18 cellular contexts compared by ENCODE assay signal in the genomic region with DNA sequence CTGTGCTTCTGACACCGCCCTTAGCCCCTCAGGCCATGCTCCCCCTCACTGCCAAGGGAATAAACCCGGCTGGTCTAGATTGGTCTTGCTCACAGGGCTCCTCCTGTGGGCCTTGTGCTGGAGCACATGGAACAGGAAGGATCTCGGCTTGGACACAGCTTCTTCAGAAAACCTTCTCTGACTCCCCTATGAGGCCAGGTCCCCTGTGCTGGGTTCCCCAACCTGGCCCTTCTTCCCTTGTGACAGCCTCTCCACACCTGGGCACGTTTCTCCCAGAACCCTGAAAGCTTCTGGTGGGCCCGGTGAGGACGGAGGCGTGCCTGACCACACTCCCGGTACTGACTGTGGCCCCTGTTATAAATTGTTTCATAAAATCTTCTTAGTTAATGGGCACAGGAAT. TPM values are rescaled to one million over a fixed set of nuclear protein-coding genes. Genes with fewer than 3 reads are reported as not detected.
A peak's percentile ranks its signal among the peaks of the same experiment; 100 is the strongest.
DNase-seq lines count a peak whose midpoint lies in the region; FAIRE-seq and TF ChIP-seq lines count a peak whose summit lies in the region.
"Had no signal": no experiment of that assay in that cellular context is flagged by ENCODE, and none has a peak within 500 bp of the region (broad histone marks: within the 10 kb centered on the region; RNA-seq: fewer than 3 reads in every experiment).

No MANE protein-coding gene starts in this region.

- CTCF ChIA-PET in Caco-2 (lab: Charles Lee), result no interaction called here

- H3K4me1 Mint-ChIP-seq in chondrocyte (ENCODE audit: low read depth), result peaks cover 4% of the 10 kb centered on the region
- no peaks in the 10 kb centered on the region for H3K4me1 Mint-ChIP-seq in Caco-2 (ENCODE audit: low read depth, unreplicated experiment)
- H3K4me1 Mint-ChIP-seq: CD14-positive monocyte, IgD-negative memory B cell had no signal

- H3K4me1 ChIP-seq in left ventricle myocardium inferior (no peaks in the 10 kb centered on the region), kidney (ENCODE audit: control insufficient read depth in 1 of 2, insufficient read depth in 1 of 2, low read depth in 1 of 2, low read length in 2 of 2) (no peaks in the 10 kb centered on the region), Caco-2 (no peaks in the 10 kb centered on the region)
- H3K4me1 ChIP-seq: SJCRH30 had no signal

- no peak overlapping the region for H3K9ac ChIP-seq in kidney (ENCODE audit: low read length in 2 of 2)
- H3K9ac ChIP-seq: GM23248 had no signal

- H3K36me3 ChIP-seq in left ventricle myocardium inferior (no peaks in the 10 kb centered on the region), kidney (ENCODE audit: control insufficient read depth in 1 of 2, insufficient read depth in 2 of 2, low read length in 2 of 2) (no peaks in the 10 kb centered on the region), Caco-2 (ENCODE audit: control insufficient read depth, insufficient read depth, low read length) (no peaks in the 10 kb centered on the region)
- H3K36me3 ChIP-seq: SJCRH30 had no signal

- peaks cover 5% of the 10 kb centered on the region for H3K36me3 Mint-ChIP-seq in chondrocyte (ENCODE audit: low read depth)
- H3K36me3 Mint-ChIP-seq in Caco-2 (ENCODE audit: insufficient read depth, unreplicated experiment), result no peaks in the 10 kb centered on the region
- H3K36me3 Mint-ChIP-seq: CD14-positive monocyte had no signal

- no TSS peak for BruUV-seq in Caco-2 (replicated peaks; lab: Mats Ljungman, UMichigan)

- DNase-seq in cardiac septum (ENCODE audit: low spot score) (peak; percentile 51), left ventricle myocardium inferior (no peak), chondrocyte (ENCODE audit: low spot score) (peak; percentile 48), kidney (peak; percentile 26), putamen (ENCODE audit: low spot score) (no peak), SW 1271 (lab: John Stamatoyannopoulos, UW) (no peak), Caco-2 (no peak)
- DNase-seq: DMS79, GM23248, NCI-H1694, NCI-H2081, NCI-H2171 treated with DMSO at 0.1 percent for 48 hours, NCI-H524 treated with DMSO at 0.1 percent for 48 hours, OCI-M1, SJCRH30 had no signal

- H3K27ac Mint-ChIP-seq in chondrocyte (ENCODE audit: unreplicated experiment), result no peak overlapping the region
- H3K27ac Mint-ChIP-seq in Caco-2 (ENCODE audit: unreplicated experiment), result no peak overlapping the region
- H3K27ac Mint-ChIP-seq: IgD-negative memory B cell had no signal

- peaks cover 11% of the 10 kb centered on the region for H3K9me3 ChIP-seq in left ventricle myocardium inferior (replicated peaks)
- H3K9me3 ChIP-seq in kidney (ENCODE audit: control insufficient read depth in 1 of 2, low read length in 2 of 2), result no peaks in the 10 kb centered on the region
- H3K9me3 ChIP-seq in Caco-2, result no peaks in the 10 kb centered on the region
- H3K9me3 ChIP-seq: SJCRH30 had no signal

- H3K27me3 Mint-ChIP-seq in chondrocyte (ENCODE audit: low read depth) (peaks cover 6% of the 10 kb centered on the region), Caco-2 (ENCODE audit: insufficient read depth, unreplicated experiment) (no peaks in the 10 kb centered on the region)
- H3K27me3 Mint-ChIP-seq: IgD-negative memory B cell had no signal

- intact Hi-C loops in cardiac septum (cut with DNase I), result no loop called here
- intact Hi-C loops in left ventricle myocardium inferior (cut with micrococcal nuclease), result no loop called here
- intact Hi-C loops in kidney (cut with DNase I), result no loop called here
- intact Hi-C loops in Caco-2 (cut with micrococcal nuclease; ENCODE audit: unreplicated experiment), result no loop called here

- no peak for TF ChIP-seq CTCF in left ventricle myocardium inferior (IDR thresholded peaks at IDR 0.05; ENCODE audit: borderline replicate concordance)
- no peak for TF ChIP-seq CTCF in chondrocyte (IDR thresholded peaks at IDR 0.05)
- no peak for TF ChIP-seq CTCF in kidney (IDR thresholded peaks at IDR 0.05; ENCODE audit: borderline replicate concordance, extremely low read depth, insufficient read depth)
- TF ChIP-seq CTCF in Caco-2 (IDR thresholded peaks at IDR 0.05; ENCODE audit: insufficient read depth in 1 of 2, low read depth in 1 of 2, low read length in 1 of 2, severe bottlenecking in 1 of 2, unreplicated experiment in 1 of 2), result no peak

- H3K4me3 ChIP-seq in left ventricle myocardium inferior (no peak overlapping the region), kidney (ENCODE audit: low read length in 2 of 2) (no peak overlapping the region), Caco-2 (ENCODE audit: low read depth, low read length) (no peak overlapping the region)
- H3K4me3 ChIP-seq: GM23248, SJCRH30 had no signal

- H3K9me3 Mint-ChIP-seq in chondrocyte (ENCODE audit: low read depth) (peaks cover 17% of the 10 kb centered on the region), Caco-2 (ENCODE audit: unreplicated experiment) (no peaks in the 10 kb centered on the region)

- FAIRE-seq in kidney (lab: Jason Lieb, UNC), result no peak
- FAIRE-seq: A204.1 had no signal

- no peak overlapping the region for H3K27ac ChIP-seq in left ventricle myocardium inferior (replicated peaks)
- H3K27ac ChIP-seq in kidney (ENCODE audit: low read depth in 2 of 2, low read length in 2 of 2), result no peak overlapping the region
- H3K27ac ChIP-seq: GM23248, SJCRH30 had no signal

- H3K4me3 Mint-ChIP-seq in chondrocyte (ENCODE audit: unreplicated experiment) (no peak overlapping the region), Caco-2 (ENCODE audit: unreplicated experiment) (no peak overlapping the region)
- H3K4me3 Mint-ChIP-seq: CD14-positive monocyte, IgD-negative memory B cell had no signal

- POLR2A ChIA-PET in Caco-2 (lab: Charles Lee), result no interaction called here

- H3K27me3 ChIP-seq in left ventricle myocardium inferior (ENCODE audit: low read depth) (peaks cover 27% of the 10 kb centered on the region), Caco-2 (replicated peaks; ENCODE audit: control insufficient read depth, insufficient read depth, low read length) (no peaks in the 10 kb centered on the region)
- H3K27me3 ChIP-seq: SJCRH30 had no signal

RNA-seq across cellular contexts. Expression of a gene that starts 8.2 kb away (rescaled TPM):
- total RNA-seq in cardiac septum (not detected), left ventricle myocardium inferior (not detected), chondrocyte (not detected in 3 replicates), kidney (not detected), Caco-2 (2022) (not detected in 2 replicates)
- polyA plus RNA-seq in kidney (ENCODE audit: insufficient read depth, low read depth, low replicate concordance), result not detected
- total RNA-seq: GM23248, SJCRH30 had no signal
- polyA plus RNA-seq: CD14-positive monocyte, GM23248, IgD-negative memory B cell had no signal

RNA-seq across cellular contexts. Expression of a gene that starts 26.9 kb away (rescaled TPM):
- total RNA-seq in cardiac septum (not detected), left ventricle myocardium inferior (not detected), chondrocyte (not detected in 3 replicates), kidney (not detected), Caco-2 (2022) (not detected in 2 replicates)
- not detected for polyA plus RNA-seq in kidney (ENCODE audit: insufficient read depth, low read depth, low replicate concordance)
- total RNA-seq: GM23248 had no signal
- polyA plus RNA-seq: CD14-positive monocyte, GM23248, IgD-negative memory B cell had no signal

Comparison
In these comparisons a context has a peak if more than half of its experiments do, and no peak if none do; other contexts are left out.
1. DNase-seq: peak in cardiac septum (single experiment), chondrocyte (single experiment) and kidney (single experiment); none in left ventricle myocardium inferior (single experiment), putamen (single experiment), SW 1271 (0 of 2) and Caco-2 (0 of 2).